In the genomic region with DNA sequence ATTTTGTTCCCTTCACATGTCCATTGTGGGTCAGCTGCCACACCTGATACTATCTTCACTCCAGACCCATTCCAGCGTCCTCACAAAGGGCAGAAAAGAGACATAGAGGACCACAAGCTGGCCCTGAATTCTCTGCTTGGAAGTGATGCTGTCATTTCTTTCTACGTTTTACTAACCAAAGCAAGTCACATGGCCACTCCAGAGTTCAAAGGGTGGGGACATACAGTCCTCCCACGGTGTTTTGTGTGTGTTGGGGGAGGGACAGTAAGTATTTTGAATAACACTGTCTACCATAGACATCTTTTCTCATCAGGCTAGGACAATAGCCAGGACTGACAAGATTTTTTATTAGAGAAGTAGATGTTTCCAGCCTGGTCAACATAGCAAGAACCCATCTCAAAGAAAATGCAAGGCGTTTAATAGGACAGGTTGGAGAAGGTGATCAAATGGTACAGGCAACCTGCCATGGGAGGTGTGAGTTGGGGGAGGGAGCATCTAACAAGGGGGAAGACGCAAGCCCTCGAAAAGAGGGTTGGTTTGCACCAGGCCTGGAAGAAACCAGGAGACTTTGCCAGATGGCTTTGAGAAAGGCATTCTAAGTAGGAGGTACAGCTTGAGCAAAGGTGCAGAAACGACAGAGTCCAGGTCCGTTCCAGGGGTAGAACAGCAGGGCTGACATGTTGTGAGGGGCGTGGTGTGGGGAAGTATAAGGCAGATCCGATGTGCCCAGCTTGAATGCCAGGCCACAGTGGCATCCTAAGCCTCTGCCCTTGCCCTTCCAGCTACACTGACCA, we compare ENCODE assay signal across 1 cellular context.
A peak's percentile ranks its signal among the peaks of the same experiment; 100 is the strongest.
TF ChIP-seq lines count a peak whose summit lies in the region.

No MANE protein-coding gene starts in this region.

TF ChIP-seq in K562, 482 proteins besides CTCF, POLR2A, EP300 and RAD21:
- TF ChIP-seq USF2 (CRISPR knock-in tag; IDR thresholded peaks at IDR 0.05) = 0 out of 2 replicates have a peak, but pooled peaks have one; percentile 11
- no peak for TF ChIP-seq GTF2B (IDR thresholded peaks at IDR 0.05; ENCODE audit: extremely low read depth, insufficient read length)
